ENCODE assay signal across 38 cellular contexts in genomic region chr4:152903658-152904057, GRCh38. TPM values are rescaled to one million over a fixed set of nuclear protein-coding genes. Genes with fewer than 3 reads are reported as not detected.
"Had no signal": no experiment of that assay in that cellular context is flagged by ENCODE, and none has a peak within 500 bp of the region (broad histone marks: within the 10 kb centered on the region; RNA-seq: fewer than 3 reads in every experiment).

No MANE protein-coding gene starts in this region.

- H3K36me3 ChIP-seq: cardiac muscle cell had no signal

- H3K4me3 ChIP-seq: ascending aorta, cardiac muscle cell had no signal

- DNase-seq: activated B cell treated with CpG ODN at 0.5 μM for 24 hours; activated CD4-positive, alpha-beta memory T cell treated with anti-CD3 and anti-CD28 coated beads for 36 hours; activated CD4-positive, alpha-beta T cell treated with anti-CD3 and anti-CD28 coated beads for 4 hours; activated CD4-positive, alpha-beta T cell treated with anti-CD3 and anti-CD28 coated beads, Interleukin-2, amount 10 ng/mL, durations not matched to agents 24 days and 14 days; activated CD4-positive, alpha-beta T cell treated with anti-CD3 and anti-CD28 coated beads, Interleukin-2, amount 50 U/mL, for 1 hour; activated CD4-positive, alpha-beta T cell treated with anti-CD3 and anti-CD28 coated beads, Interleukin-2, amount 50 U/mL, for 4 hours; activated CD4-positive, CD25-positive, alpha-beta regulatory T cell treated with anti-CD3 and anti-CD28 coated beads, Interleukin-2, amount 50 U/mL, for 72 hours; activated CD8-positive, alpha-beta memory T cell treated with anti-CD3 and anti-CD28 coated beads for 24 hours; activated CD8-positive, alpha-beta memory T cell treated with anti-CD3 and anti-CD28 coated beads, Interleukin-2, amount 10 ng/mL, durations not matched to agents 7 days and 5 days; activated CD8-positive, alpha-beta memory T cell treated with anti-CD3 and anti-CD28 coated beads, Interleukin-2, amount 50 U/mL, for 48 hours; activated CD8-positive, alpha-beta T cell treated with anti-CD3 and anti-CD28 coated beads, Interleukin-2, amount 10 ng/mL, durations not matched to agents 7 days and 5 days; activated effector memory CD4-positive, alpha-beta T cell treated with Interleukin-2 at 50 U/mL for 16 hours; activated gamma-delta T cell; activated naive CD4-positive, alpha-beta T cell treated with anti-CD3 and anti-CD28 coated beads, Interleukin-2, amount 10 ng/mL, durations not matched to agents 7 days and 5 days; activated naive CD4-positive, alpha-beta T cell treated with Interleukin-2 at 50 U/mL for 16 hours; activated naive CD8-positive, alpha-beta T cell treated with anti-CD3 and anti-CD28 coated beads, Interleukin-2, amount 10 ng/mL, durations not matched to agents 7 days and 5 days; activated naive CD8-positive, alpha-beta T cell treated with anti-CD3 and anti-CD28 coated beads, Interleukin-2, amount 50 U/mL, for 24 hours; activated T-cell treated with anti-CD3 and anti-CD28 coated beads, Interleukin-2, amount 50 U/mL, for 24 hours; activated T-cell treated with anti-CD3 and anti-CD28 coated beads, Interleukin-2, amount 50 U/mL, for 48 hours; amygdala; anterior cingulate cortex; caudate nucleus; cerebellar nuclear complex; T-helper 1 cell; T-helper 2 cell; T-helper 9 cell had no signal

- H3K4me1 Mint-ChIP-seq: activated B cell treated with CpG ODN at 0.5 μM for 24 hours; activated CD4-positive, alpha-beta T cell treated with anti-CD3 and anti-CD28 coated beads, Interleukin-2, amount 10 ng/mL, durations not matched to agents 24 days and 14 days; activated CD8-positive, alpha-beta memory T cell treated with anti-CD3 and anti-CD28 coated beads, Interleukin-2, amount 10 ng/mL, durations not matched to agents 7 days and 5 days; activated naive CD4-positive, alpha-beta T cell treated with anti-CD3 and anti-CD28 coated beads, Interleukin-2, amount 10 ng/mL, durations not matched to agents 7 days and 5 days; activated naive CD4-positive, alpha-beta T cell treated with anti-CD3 and anti-CD28 coated beads, Interleukin-2, amount 50 U/mL, for 24 hours; activated naive CD8-positive, alpha-beta T cell treated with anti-CD3 and anti-CD28 coated beads, Interleukin-2, amount 10 ng/mL, durations not matched to agents 7 days and 5 days; activated naive CD8-positive, alpha-beta T cell treated with anti-CD3 and anti-CD28 coated beads, Interleukin-2, amount 50 U/mL, for 24 hours; brain; central memory CD8-positive, alpha-beta T cell had no signal

- H3K9me3 ChIP-seq: ascending aorta had no signal

- H3K4me1 ChIP-seq: ascending aorta had no signal

- FAIRE-seq: bronchial epithelial cell, TTC549 had no signal

- H3K9me3 Mint-ChIP-seq: activated naive CD4-positive, alpha-beta T cell treated with anti-CD3 and anti-CD28 coated beads, Interleukin-2, amount 10 ng/mL, durations not matched to agents 7 days and 5 days; activated naive CD4-positive, alpha-beta T cell treated with anti-CD3 and anti-CD28 coated beads, Interleukin-2, amount 50 U/mL, for 24 hours; activated naive CD8-positive, alpha-beta T cell treated with anti-CD3 and anti-CD28 coated beads, Interleukin-2, amount 10 ng/mL, durations not matched to agents 7 days and 5 days; activated naive CD8-positive, alpha-beta T cell treated with anti-CD3 and anti-CD28 coated beads, Interleukin-2, amount 50 U/mL, for 24 hours; activated T-cell treated with anti-CD3 and anti-CD28 coated beads, Interleukin-2, amount 50 U/mL, for 24 hours; activated T-helper 2 cell treated with anti-CD3 and anti-CD28 coated beads, Interferon-gamma antibody, Interleukin-2, Interleukin-4, amounts not matched to agents 10 μg/mL and 5 μg/mL and 100 μg/mL, durations not matched to agents 14 hours and 24 hours and 36 hours; brain; T-helper 1 cell treated with Interleukin-12 subunit alpha and Interleukin-12 subunit beta and Interleukin-4 antibody, amounts not matched to agents 30 μg/mL and 1 μg/mL, for 36 hours; T-helper 2 cell treated with Interferon-gamma antibody and Interleukin-4, amounts not matched to agents 5 μg/mL and 100 μg/mL, for 36 hours had no signal

- H3K27me3 Mint-ChIP-seq: activated B cell treated with CpG ODN at 0.5 μM for 24 hours; activated CD4-positive, alpha-beta memory T cell treated with anti-CD3 and anti-CD28 coated beads for 36 hours; activated CD4-positive, alpha-beta T cell treated with anti-CD3 and anti-CD28 coated beads, Interleukin-2, amount 10 ng/mL, durations not matched to agents 24 days and 14 days; activated CD8-positive, alpha-beta memory T cell treated with anti-CD3 and anti-CD28 coated beads, Interleukin-2, amount 10 ng/mL, durations not matched to agents 7 days and 5 days; activated naive CD4-positive, alpha-beta T cell treated with anti-CD3 and anti-CD28 coated beads, Interleukin-2, amount 10 ng/mL, durations not matched to agents 7 days and 5 days; activated naive CD4-positive, alpha-beta T cell treated with anti-CD3 and anti-CD28 coated beads, Interleukin-2, amount 50 U/mL, for 24 hours; activated naive CD8-positive, alpha-beta T cell; activated naive CD8-positive, alpha-beta T cell treated with anti-CD3 and anti-CD28 coated beads, Interleukin-2, amount 10 ng/mL, durations not matched to agents 7 days and 5 days; activated naive CD8-positive, alpha-beta T cell treated with anti-CD3 and anti-CD28 coated beads, Interleukin-2, amount 50 U/mL, for 24 hours; activated T-cell treated with anti-CD3 and anti-CD28 coated beads, Interleukin-2, amount 50 U/mL, for 24 hours; brain; central memory CD8-positive, alpha-beta T cell had no signal

- H3K27ac ChIP-seq: ascending aorta, cardiac muscle cell, VCaP had no signal

- H3K4me3 Mint-ChIP-seq: activated B cell treated with CpG ODN at 0.5 μM for 24 hours; activated CD4-positive, alpha-beta memory T cell treated with anti-CD3 and anti-CD28 coated beads for 36 hours; activated CD4-positive, alpha-beta T cell treated with anti-CD3 and anti-CD28 coated beads, Interleukin-2, amount 10 ng/mL, durations not matched to agents 24 days and 14 days; activated CD8-positive, alpha-beta memory T cell treated with anti-CD3 and anti-CD28 coated beads, Interleukin-2, amount 10 ng/mL, durations not matched to agents 7 days and 5 days; activated CD8-positive, alpha-beta T cell treated with anti-CD3 and anti-CD28 coated beads, Interleukin-2, amount 10 ng/mL, durations not matched to agents 7 days and 5 days; activated naive CD4-positive, alpha-beta T cell treated with anti-CD3 and anti-CD28 coated beads, Interleukin-2, amount 10 ng/mL, durations not matched to agents 7 days and 5 days; activated naive CD4-positive, alpha-beta T cell treated with anti-CD3 and anti-CD28 coated beads, Interleukin-2, amount 50 U/mL, for 24 hours; activated naive CD8-positive, alpha-beta T cell; activated naive CD8-positive, alpha-beta T cell treated with anti-CD3 and anti-CD28 coated beads, Interleukin-2, amount 10 ng/mL, durations not matched to agents 7 days and 5 days; activated naive CD8-positive, alpha-beta T cell treated with anti-CD3 and anti-CD28 coated beads, Interleukin-2, amount 50 U/mL, for 24 hours; activated T-cell treated with anti-CD3 and anti-CD28 coated beads, Interleukin-2, amount 50 U/mL, for 24 hours; brain; central memory CD8-positive, alpha-beta T cell; T-helper 1 cell treated with Interleukin-12 subunit alpha and Interleukin-12 subunit beta and Interleukin-4 antibody, amounts not matched to agents 30 μg/mL and 1 μg/mL, for 36 hours; T-helper 2 cell treated with Interferon-gamma antibody and Interleukin-4, amounts not matched to agents 5 μg/mL and 100 μg/mL, for 36 hours had no signal

- ATAC-seq: activated CD8-positive, alpha-beta memory T cell treated with anti-CD3 and anti-CD28 coated beads, Interleukin-2, amount 10 ng/mL, durations not matched to agents 7 days and 5 days; activated CD8-positive, alpha-beta T cell treated with anti-CD3 and anti-CD28 coated beads, Interleukin-2, amount 10 ng/mL, durations not matched to agents 7 days and 5 days; activated naive CD8-positive, alpha-beta T cell treated with anti-CD3 and anti-CD28 coated beads, Interleukin-2, amount 50 U/mL, for 24 hours had no signal

- H3K27ac Mint-ChIP-seq: activated B cell treated with CpG ODN at 0.5 μM for 24 hours; activated CD4-positive, alpha-beta memory T cell treated with anti-CD3 and anti-CD28 coated beads for 36 hours; activated CD4-positive, alpha-beta T cell treated with anti-CD3 and anti-CD28 coated beads, Interleukin-2, amount 10 ng/mL, durations not matched to agents 24 days and 14 days; activated CD8-positive, alpha-beta memory T cell treated with anti-CD3 and anti-CD28 coated beads, Interleukin-2, amount 10 ng/mL, durations not matched to agents 7 days and 5 days; activated CD8-positive, alpha-beta T cell treated with anti-CD3 and anti-CD28 coated beads, Interleukin-2, amount 10 ng/mL, durations not matched to agents 7 days and 5 days; activated naive CD4-positive, alpha-beta T cell treated with anti-CD3 and anti-CD28 coated beads, Interleukin-2, amount 10 ng/mL, durations not matched to agents 7 days and 5 days; activated naive CD4-positive, alpha-beta T cell treated with anti-CD3 and anti-CD28 coated beads, Interleukin-2, amount 50 U/mL, for 24 hours; activated naive CD8-positive, alpha-beta T cell; activated naive CD8-positive, alpha-beta T cell treated with anti-CD3 and anti-CD28 coated beads, Interleukin-2, amount 10 ng/mL, durations not matched to agents 7 days and 5 days; activated naive CD8-positive, alpha-beta T cell treated with anti-CD3 and anti-CD28 coated beads, Interleukin-2, amount 50 U/mL, for 24 hours; activated T-cell treated with anti-CD3 and anti-CD28 coated beads, Interleukin-2, amount 50 U/mL, for 24 hours; activated T-helper 2 cell treated with anti-CD3 and anti-CD28 coated beads, Interferon-gamma antibody, Interleukin-2, Interleukin-4, amounts not matched to agents 10 μg/mL and 5 μg/mL and 100 μg/mL, durations not matched to agents 14 hours and 24 hours and 36 hours; brain; T-helper 1 cell treated with Interleukin-12 subunit alpha and Interleukin-12 subunit beta and Interleukin-4 antibody, amounts not matched to agents 30 μg/mL and 1 μg/mL, for 36 hours; T-helper 2 cell treated with Interferon-gamma antibody and Interleukin-4, amounts not matched to agents 5 μg/mL and 100 μg/mL, for 36 hours had no signal

- H3K27me3 ChIP-seq: ascending aorta, cardiac muscle cell had no signal

RNA-seq across cellular contexts. Expression of gene FHDC1, which starts 32.5 kb away (rescaled TPM):
- polyA plus RNA-seq: cardiac muscle cell had no signal
